Comparison of ENCODE assay signal across 15 cellular contexts in the genomic region with DNA sequence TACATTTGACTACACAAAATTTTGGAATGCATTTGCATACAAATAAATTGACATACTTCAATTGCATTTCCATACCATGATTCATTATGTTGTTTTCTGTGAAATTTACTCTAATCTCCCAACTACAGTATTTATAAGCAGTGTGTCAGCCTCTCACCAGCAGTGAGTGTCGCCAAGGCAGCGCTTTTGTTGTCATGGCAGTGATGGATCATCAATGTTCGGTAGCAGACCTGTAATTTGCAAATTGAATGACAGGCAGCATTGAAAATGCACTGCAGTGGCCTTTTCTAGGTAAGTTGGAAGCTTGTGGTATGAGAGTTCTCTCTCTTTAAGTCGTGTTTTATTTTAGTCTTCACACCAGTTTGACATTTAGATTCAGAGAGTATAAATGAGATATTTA.
"Had no signal": no experiment of that assay in that cellular context is flagged by ENCODE, and none has a peak within 500 bp of the region (broad histone marks: within the 10 kb centered on the region; RNA-seq: fewer than 3 reads in every experiment).

No MANE protein-coding gene starts in this region.

- H3K9me3 ChIP-seq: ascending aorta, breast epithelium, lower lobe of right lung, upper lobe of right lung had no signal

- ATAC-seq: activated T-cell treated with anti-CD3 and anti-CD28 coated beads, Interleukin-2, amount 50 U/mL, for 72 hours; lower lobe of right lung; upper lobe of right lung had no signal

- H3K4me3 ChIP-seq: ascending aorta, breast epithelium, coronary artery, lower lobe of right lung, upper lobe of right lung had no signal

- H3K27ac ChIP-seq: ascending aorta, breast epithelium, coronary artery, lower lobe of right lung, upper lobe of right lung had no signal

- H3K27me3 ChIP-seq: ascending aorta, breast epithelium, upper lobe of right lung had no signal

- DNase-seq: activated CD4-positive, alpha-beta T cell treated with anti-CD3 and anti-CD28 coated beads, Interleukin-2, amount 50 U/mL, for 4 hours; activated effector memory CD4-positive, alpha-beta T cell treated with anti-CD3 and anti-CD28 coated beads, Interleukin-2, amount 50 U/mL, for 16 hours; activated T-cell treated with anti-CD3 and anti-CD28 coated beads, Interleukin-2, amount 50 U/mL, for 72 hours; erythroblast; lower lobe of right lung; occipital lobe; posterior cingulate gyrus; stimulated activated CD4-positive, alpha-beta T cell treated with anti-CD3 and anti-CD28 coated beads, Interleukin-12 subunit alpha, Interleukin-12 subunit beta, amount 100 ng/mL, for 4 hours; stimulated activated CD4-positive, alpha-beta T cell treated with anti-CD3 and anti-CD28 coated beads, Interleukin-1b, Interleukin-23, amount 100 ng/mL, for 48 hours; stimulated activated CD8-positive, alpha-beta memory T cell treated with anti-CD3 and anti-CD28 coated beads, Interleukin-4, amount 100 ng/mL, for 48 hours; stimulated activated naive CD4-positive, alpha-beta T cell; upper lobe of right lung had no signal

- H3K36me3 ChIP-seq: ascending aorta, breast epithelium, lower lobe of right lung, upper lobe of right lung had no signal
